ENCODE assay signal across 12 cellular contexts in genomic region chr13:30845297-30846214, GRCh38.
DNase-seq lines count a peak whose midpoint lies in the region; ATAC-seq lines count a peak whose summit lies in the region.
"Had no signal": no experiment of that assay in that cellular context is flagged by ENCODE, and none has a peak within 500 bp of the region (broad histone marks: within the 10 kb centered on the region; RNA-seq: fewer than 3 reads in every experiment).

No MANE protein-coding gene starts in this region.

- H3K27me3 ChIP-seq in BLaER1: no peaks in the 10 kb centered on the region
- H3K27me3 ChIP-seq: right atrium auricular region had no signal

- peaks cover 0 to 8% (median 4%) of the 10 kb centered on the region in 3 donors for H3K27me3 Mint-ChIP-seq in immature natural killer cell (ENCODE audit: low read depth in 3 of 3)

- peak overlapping the region in 1 of 5 donors; percentile 2 for H3K4me3 Mint-ChIP-seq in immature natural killer cell

- peak overlapping the region; percentile 0; the same call in 1 of the 2 replicates for H3K27ac ChIP-seq in BLaER1
- H3K27ac ChIP-seq: right atrium auricular region had no signal

- no peak overlapping the region for H3K9ac ChIP-seq in BLaER1

- peak overlapping the region in 5 of 6 donors; percentile 3 to 79 (median 30) for H3K27ac Mint-ChIP-seq in immature natural killer cell

- H3K4me1 Mint-ChIP-seq in immature natural killer cell: peaks cover 0 to 10% of the 10 kb centered on the region in 2 donors

- no peaks in the 10 kb centered on the region for H3K36me3 ChIP-seq in BLaER1
- H3K36me3 ChIP-seq: right atrium auricular region had no signal

- H3K4me2 ChIP-seq in BLaER1: peak overlapping the region; percentile 57

- H4K20me1 ChIP-seq in BLaER1: no peaks in the 10 kb centered on the region

- H3K9me3 Mint-ChIP-seq in immature natural killer cell: peaks cover 0 to 1% (median 0%) of the 10 kb centered on the region in 6 donors

- DNase-seq in OCI-M1 (lab: John Stamatoyannopoulos, UW) (peak; percentile 29), immature natural killer cell (no peak), RKO (ENCODE audit: low spot score) (no peak), C1 segment of cervical spinal cord (lab: John Stamatoyannopoulos, UW) (no peak)
- DNase-seq: amygdala; DMS153; NK-92 treated with Interleukin-12 subunit alpha and Interleukin-12 subunit beta, amount 100 ng/mL, for 24 hours had no signal

- no peaks in the 10 kb centered on the region; the same call in 1 of the 2 replicates for H3K9me3 ChIP-seq in BLaER1

- H3K4me3 ChIP-seq in BLaER1: no peak overlapping the region
- H3K4me3 ChIP-seq: right atrium auricular region had no signal

- H3K36me3 Mint-ChIP-seq in immature natural killer cell: no peaks in the 10 kb centered on the region

- H3K4me1 ChIP-seq in BLaER1: peaks cover 56% of the 10 kb centered on the region
- H3K4me1 ChIP-seq: right atrium auricular region had no signal

- ATAC-seq in GM19452 (IDR thresholded peaks at IDR 0.05; ENCODE audit: unreplicated experiment) (peak; percentile 43), HG02678 (IDR thresholded peaks at IDR 0.05; ENCODE audit: unreplicated experiment) (no peak), GM21447 (IDR thresholded peaks at IDR 0.05; ENCODE audit: unreplicated experiment) (no peak)
